ENCODE assay signal across 29 cellular contexts in genomic region chr22:19797631-19798319, GRCh38. TPM values are rescaled to one million over a fixed set of nuclear protein-coding genes. Genes with fewer than 3 reads are reported as not detected.
"Had no signal": no experiment of that assay in that cellular context is flagged by ENCODE, and none has a peak within 500 bp of the region (broad histone marks: within the 10 kb centered on the region; RNA-seq: fewer than 3 reads in every experiment).

No MANE protein-coding gene starts in this region.

- H3K27me3 ChIP-seq: ascending aorta, body of pancreas, MG63 had no signal

- H3K4me1 ChIP-seq: ascending aorta, body of pancreas had no signal

- H3K9ac ChIP-seq: KMS-11 had no signal

- DNase-seq: activated B cell treated with CpG ODN at 0.5 μM for 24 hours; activated CD4-positive, alpha-beta T cell treated with anti-CD3 and anti-CD28 coated beads for 1 hour; activated CD4-positive, alpha-beta T cell treated with anti-CD3 and anti-CD28 coated beads, Interleukin-2, amount 10 ng/mL, durations not matched to agents 24 days and 14 days; activated CD4-positive, alpha-beta T cell treated with anti-CD3 and anti-CD28 coated beads, Interleukin-2, amount 50 U/mL, for 48 hours; activated CD8-positive, alpha-beta memory T cell treated with anti-CD3 and anti-CD28 coated beads, Interleukin-2, amount 10 ng/mL, durations not matched to agents 7 days and 5 days; activated effector memory CD4-positive, alpha-beta T cell treated with anti-CD3 and anti-CD28 coated beads, Interleukin-2, amount 50 U/mL, for 16 hours; activated naive CD4-positive, alpha-beta T cell treated with Interleukin-2 at 50 U/mL for 16 hours; activated naive CD8-positive, alpha-beta T cell treated with anti-CD3 and anti-CD28 coated beads, Interleukin-2, amount 50 U/mL, for 24 hours; activated T-cell treated with anti-CD3 and anti-CD28 coated beads, Interleukin-2, amount 50 U/mL, for 24 hours; amniotic stem cell; body of pancreas; MG63; MV-4-11; NCI-H1092 treated with DMSO at 0.1 percent for 48 hours; NCI-H1417 treated with DMSO at 0.1 percent for 48 hours; NCI-H1694; NCI-H2029; NCI-H510A treated with DMSO at 0.1 percent for 48 hours; NCI-H69; NK-92 treated with Interleukin-12 subunit alpha and Interleukin-12 subunit beta, amount 100 ng/mL, for 24 hours; OCI-M1; RPMI8226; SHP77 treated with DMSO at 0.1 percent for 48 hours; T-helper 17 cell; T-helper 9 cell had no signal

- H3K27ac ChIP-seq: ascending aorta, body of pancreas, KMS-11 had no signal

- FAIRE-seq: bronchial epithelial cell had no signal

- ATAC-seq: activated CD8-positive, alpha-beta memory T cell treated with anti-CD3 and anti-CD28 coated beads, Interleukin-2, amount 10 ng/mL, durations not matched to agents 7 days and 5 days; activated naive CD4-positive, alpha-beta T cell treated with anti-CD3 and anti-CD28 coated beads, Interleukin-2, amount 50 U/mL, for 72 hours; activated naive CD8-positive, alpha-beta T cell treated with anti-CD3 and anti-CD28 coated beads, Interleukin-2, amount 50 U/mL, for 24 hours; body of pancreas; T-helper 17 cell had no signal

- H3K9me3 ChIP-seq: body of pancreas, MG63 had no signal

- H3K4me3 ChIP-seq: ascending aorta, body of pancreas, MG63 had no signal

- H3K4me2 ChIP-seq: KMS-11 had no signal

RNA-seq across cellular contexts. Expression of gene TBX1, which starts 37.2 kb away (rescaled TPM):
- total RNA-seq: activated B cell treated with CpG ODN at 0.5 μM for 24 hours; activated CD4-positive, alpha-beta T cell treated with anti-CD3 and anti-CD28 coated beads, Interleukin-2, amount 10 ng/mL, durations not matched to agents 24 days and 14 days; activated naive CD4-positive, alpha-beta T cell treated with anti-CD3 and anti-CD28 coated beads, Interleukin-2, amount 50 U/mL, for 72 hours; ascending aorta; T-helper 17 cell had no signal
